ENCODE assay signal across 9 cellular contexts in the genomic region with DNA sequence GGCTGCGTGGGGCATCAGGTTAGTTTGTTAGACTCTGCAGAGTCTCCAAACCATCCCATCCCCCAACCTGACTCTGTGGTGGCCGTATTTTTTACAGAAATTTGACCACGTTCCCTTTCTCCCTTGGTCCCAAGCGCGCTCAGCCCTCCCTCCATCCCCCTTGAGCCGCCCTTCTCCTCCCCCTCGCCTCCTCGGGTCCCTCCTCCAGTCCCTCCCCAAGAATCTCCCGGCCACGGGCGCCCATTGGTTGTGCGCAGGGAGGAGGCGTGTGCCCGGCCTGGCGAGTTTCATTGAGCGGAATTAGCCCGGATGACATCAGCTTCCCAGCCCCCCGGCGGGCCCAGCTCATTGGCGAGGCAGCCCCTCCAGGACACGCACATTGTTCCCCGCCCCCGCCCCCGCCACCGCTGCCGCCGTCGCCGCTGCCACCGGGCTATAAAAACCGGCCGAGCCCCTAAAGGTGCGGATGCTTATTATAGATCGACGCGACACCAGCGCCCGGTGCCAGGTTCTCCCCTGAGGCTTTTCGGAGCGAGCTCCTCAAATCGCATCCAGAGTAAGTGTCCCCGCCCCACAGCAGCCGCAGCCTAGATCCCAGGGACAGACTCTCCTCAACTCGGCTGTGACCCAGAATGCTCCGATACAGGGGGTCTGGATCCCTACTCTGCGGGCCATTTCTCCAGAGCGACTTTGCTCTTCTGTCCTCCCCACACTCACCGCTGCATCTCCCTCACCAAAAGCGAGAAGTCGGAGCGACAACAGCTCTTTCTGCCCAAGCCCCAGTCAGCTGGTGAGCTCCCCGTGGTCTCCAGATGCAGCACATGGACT. TPM values are rescaled to one million over a fixed set of nuclear protein-coding genes. Genes with fewer than 3 reads are reported as not detected.
DNase-seq lines count a peak whose midpoint lies in the region; TF ChIP-seq lines count a peak whose summit lies in the region.
"Had no signal": no experiment of that assay in that cellular context is flagged by ENCODE, and none has a peak within 500 bp of the region (broad histone marks: within the 10 kb centered on the region; RNA-seq: fewer than 3 reads in every experiment).

A gene (plus strand): TSS at position 465 of the 828 bp plus-strand sequence. CDS start 928 bp downstream, outside the sequence.

- H3K4me3 Mint-ChIP-seq in brain = peak within 1 kb of the TSS; percentile 82 to 95 (median 85)
- H3K4me3 Mint-ChIP-seq: memory B cell had no signal

- peaks cover 92% of the 10 kb centered on the region for H3K27me3 ChIP-seq in neuron (ENCODE audit: insufficient read depth, low read length)

- peaks cover 0 to 14% (median 5%) of the 10 kb centered on the region in 5 experiments for H3K9me3 Mint-ChIP-seq in brain
- H3K9me3 Mint-ChIP-seq: memory B cell had no signal

- DNase-seq in EL (peak; percentile 36), NCI-H1694 treated with DMSO at 0.1 percent for 48 hours (lab: John Stamatoyannopoulos, UW) (peak; percentile 68), DMS79 (lab: John Stamatoyannopoulos, UW) (no peak), HuH-7.5 (ENCODE audit: low spot score) (no peak), Kasumi-1 (lab: John Stamatoyannopoulos, UW) (no peak)
- DNase-seq in activated effector memory CD4-positive, alpha-beta T cell treated with anti-CD3 and anti-CD28 coated beads, Interleukin-2, amount 50 U/mL, for 16 hours = no peak

- peaks cover 2% of the 10 kb centered on the region for H3K9me3 ChIP-seq in neuron (ENCODE audit: low read length)

- no peaks in the 10 kb centered on the region for H3K36me3 ChIP-seq in neuron (ENCODE audit: insufficient read depth, low read length)

- peak within 1 kb of the TSS in 4 of 5 experiments; percentile 3 to 88 (median 64) for H3K27ac Mint-ChIP-seq in brain
- H3K27ac Mint-ChIP-seq: memory B cell had no signal

- H3K27me3 Mint-ChIP-seq in brain = peaks cover 96% of the 10 kb centered on the region

- peaks cover 50% of the 10 kb centered on the region for H3K4me1 Mint-ChIP-seq in brain

- TF ChIP-seq CTCF in brain (conservative IDR thresholded peaks at IDR 0.05) = no peak

- no peaks in the 10 kb centered on the region for H3K36me3 Mint-ChIP-seq in brain
- H3K36me3 Mint-ChIP-seq: memory B cell had no signal

- H3K4me1 ChIP-seq in neuron (ENCODE audit: insufficient read depth, low read length) = no peaks in the 10 kb centered on the region

- peak within 1 kb of the TSS; percentile 39 for H3K4me3 ChIP-seq in neuron (ENCODE audit: low read length)

- peak within 1 kb of the TSS; percentile 64 for H2AFZ ChIP-seq in neuron (ENCODE audit: low read depth, low read length)

RNA-seq across cellular contexts. Expression of the gene that starts here (rescaled TPM):
- polyA plus RNA-seq in brain (ENCODE audit: insufficient read depth, low read depth, low replicate concordance) = 33.3 TPM

Comparison
In these comparisons a context has a peak if more than half of its experiments do, and no peak if none do; other contexts are left out.
1. DNase-seq: peak in EL (single experiment) and NCI-H1694 treated with DMSO at 0.1 percent for 48 hours (single experiment); none in DMS79 (single experiment), activated effector memory CD4-positive, alpha-beta T cell treated with anti-CD3 and anti-CD28 coated beads, Interleukin-2, amount 50 U/mL, for 16 hours (single experiment), HuH-7.5 (single experiment) and Kasumi-1 (0 of 2).